16 cellular contexts compared by ENCODE assay signal in genomic region chr6:163739968-163740367, GRCh38.
DNase-seq lines count a peak whose midpoint lies in the region; ATAC-seq and TF ChIP-seq lines count a peak whose summit lies in the region.
"Had no signal": no experiment of that assay in that cellular context is flagged by ENCODE, and none has a peak within 500 bp of the region (broad histone marks: within the 10 kb centered on the region; RNA-seq: fewer than 3 reads in every experiment).

No MANE protein-coding gene starts in this region.

- H3K27ac ChIP-seq in endodermal cell (ENCODE audit: low read depth, low read length), result no peak overlapping the region

- peaks cover 78% of the 10 kb centered on the region for H3K27me3 Mint-ChIP-seq in endodermal cell (ENCODE audit: insufficient read depth)

- no peak overlapping the region for H3K4me3 ChIP-seq in endodermal cell (ENCODE audit: low read length)
- H3K4me3 ChIP-seq: GM23338 had no signal

- H3K36me3 ChIP-seq in endodermal cell (ENCODE audit: control insufficient read depth, insufficient read depth, low read length), result no peaks in the 10 kb centered on the region

- H3K27ac Mint-ChIP-seq in endodermal cell, result no peak overlapping the region
- no peak overlapping the region for H3K27ac Mint-ChIP-seq in stimulated activated effector memory CD8-positive, alpha-beta T cell treated with anti-CD3 and anti-CD28 coated beads, Interleukin-12 subunit alpha, Interleukin-12 subunit beta, amount 100 ng/mL, for 72 hours
- H3K27ac Mint-ChIP-seq: CD4-positive, alpha-beta memory T cell; GM23338; H9 had no signal

- H3K4me1 ChIP-seq in endodermal cell (ENCODE audit: control insufficient read depth, insufficient read depth, low read length), result peaks cover 8% of the 10 kb centered on the region

- peaks cover 22% of the 10 kb centered on the region for H3K4me1 Mint-ChIP-seq in endodermal cell
- H3K4me1 Mint-ChIP-seq in stimulated activated effector memory CD8-positive, alpha-beta T cell treated with anti-CD3 and anti-CD28 coated beads, Interleukin-12 subunit alpha, Interleukin-12 subunit beta, amount 100 ng/mL, for 72 hours, result no peaks in the 10 kb centered on the region
- H3K4me1 Mint-ChIP-seq: CD4-positive, alpha-beta memory T cell had no signal

- no peaks in the 10 kb centered on the region for H3K36me3 Mint-ChIP-seq in endodermal cell (ENCODE audit: low read depth)
- H3K36me3 Mint-ChIP-seq in stimulated activated effector memory CD8-positive, alpha-beta T cell treated with anti-CD3 and anti-CD28 coated beads, Interleukin-12 subunit alpha, Interleukin-12 subunit beta, amount 100 ng/mL, for 72 hours, result no peaks in the 10 kb centered on the region
- H3K36me3 Mint-ChIP-seq: CD4-positive, alpha-beta memory T cell had no signal

- no peak overlapping the region for H3K9ac ChIP-seq in endodermal cell (ENCODE audit: extremely low read depth, low read length, poor library complexity, severe bottlenecking)

- H3K27me3 ChIP-seq in endodermal cell (ENCODE audit: control insufficient read depth, insufficient read depth, low read length, poor library complexity, severe bottlenecking), result peaks cover 84% of the 10 kb centered on the region

- H3K9me3 Mint-ChIP-seq in endodermal cell, result peaks cover 5% of the 10 kb centered on the region
- no peaks in the 10 kb centered on the region for H3K9me3 Mint-ChIP-seq in stimulated activated effector memory CD8-positive, alpha-beta T cell treated with anti-CD3 and anti-CD28 coated beads, Interleukin-12 subunit alpha, Interleukin-12 subunit beta, amount 100 ng/mL, for 72 hours
- H3K9me3 Mint-ChIP-seq: CD4-positive, alpha-beta memory T cell; GM23338; H9 had no signal

- no peak for TF ChIP-seq CTCF in endodermal cell (conservative IDR thresholded peaks at IDR 0.05)

- DNase-seq in left ventricle myocardium superior, result no peak
- no peak for DNase-seq in left cardiac atrium
- peak; percentile 53 for DNase-seq in endodermal cell
- DNase-seq in posterior vena cava (ENCODE audit: low spot score), result peak; percentile 45
- DNase-seq in stimulated activated effector memory CD8-positive, alpha-beta T cell treated with anti-CD3 and anti-CD28 coated beads, Interleukin-12 subunit alpha, Interleukin-12 subunit beta, amount 100 ng/mL, for 72 hours (ENCODE audit: low spot score in 2 of 2), result no peak
- DNase-seq in pons (ENCODE audit: low spot score), result no peak
- DNase-seq: C1 segment of cervical spinal cord; Calu3; CD4-positive, alpha-beta memory T cell; COR-L47; DMS53; DMS79 treated with DMSO at 0.1 percent for 48 hours; GF-D8; H9 had no signal

- H3K4me3 Mint-ChIP-seq in endodermal cell, result no peak overlapping the region
- no peak overlapping the region for H3K4me3 Mint-ChIP-seq in stimulated activated effector memory CD8-positive, alpha-beta T cell treated with anti-CD3 and anti-CD28 coated beads, Interleukin-12 subunit alpha, Interleukin-12 subunit beta, amount 100 ng/mL, for 72 hours
- H3K4me3 Mint-ChIP-seq: CD4-positive, alpha-beta memory T cell; GM23338; H9 had no signal

- intact Hi-C loops in left ventricle myocardium superior (cut with micrococcal nuclease) (no loop called here), left cardiac atrium (cut with DNase I) (no loop called here), posterior vena cava (cut with DNase I) (no loop called here)

- ATAC-seq in left ventricle myocardium superior (peak; percentile 42), left cardiac atrium (no peak)
- no peak for ATAC-seq in stimulated activated effector memory CD8-positive, alpha-beta T cell treated with anti-CD3 and anti-CD28 coated beads, Interleukin-12 subunit alpha, Interleukin-12 subunit beta, amount 100 ng/mL, for 72 hours
- ATAC-seq: GM23338, HCT116 had no signal

- no peaks in the 10 kb centered on the region for H3K9me3 ChIP-seq in endodermal cell (ENCODE audit: control insufficient read depth, low read length)

- WGBS in endodermal cell (ENCODE audit: insufficient coverage in 1 of 2, insufficient read length in 1 of 2), 2 experiments, result 93% methylated on average over 2 to 4 of the region's 4 CpGs

Comparison
In these comparisons a context has a peak if more than half of its experiments do, and no peak if none do; other contexts are left out.
1. DNase-seq: peak in endodermal cell (single experiment) and posterior vena cava (single experiment); none in left ventricle myocardium superior (single experiment), left cardiac atrium (single experiment), stimulated activated effector memory CD8-positive, alpha-beta T cell treated with anti-CD3 and anti-CD28 coated beads, Interleukin-12 subunit alpha, Interleukin-12 subunit beta, amount 100 ng/mL, for 72 hours (0 of 2) and pons (single experiment).